In the genomic region with DNA sequence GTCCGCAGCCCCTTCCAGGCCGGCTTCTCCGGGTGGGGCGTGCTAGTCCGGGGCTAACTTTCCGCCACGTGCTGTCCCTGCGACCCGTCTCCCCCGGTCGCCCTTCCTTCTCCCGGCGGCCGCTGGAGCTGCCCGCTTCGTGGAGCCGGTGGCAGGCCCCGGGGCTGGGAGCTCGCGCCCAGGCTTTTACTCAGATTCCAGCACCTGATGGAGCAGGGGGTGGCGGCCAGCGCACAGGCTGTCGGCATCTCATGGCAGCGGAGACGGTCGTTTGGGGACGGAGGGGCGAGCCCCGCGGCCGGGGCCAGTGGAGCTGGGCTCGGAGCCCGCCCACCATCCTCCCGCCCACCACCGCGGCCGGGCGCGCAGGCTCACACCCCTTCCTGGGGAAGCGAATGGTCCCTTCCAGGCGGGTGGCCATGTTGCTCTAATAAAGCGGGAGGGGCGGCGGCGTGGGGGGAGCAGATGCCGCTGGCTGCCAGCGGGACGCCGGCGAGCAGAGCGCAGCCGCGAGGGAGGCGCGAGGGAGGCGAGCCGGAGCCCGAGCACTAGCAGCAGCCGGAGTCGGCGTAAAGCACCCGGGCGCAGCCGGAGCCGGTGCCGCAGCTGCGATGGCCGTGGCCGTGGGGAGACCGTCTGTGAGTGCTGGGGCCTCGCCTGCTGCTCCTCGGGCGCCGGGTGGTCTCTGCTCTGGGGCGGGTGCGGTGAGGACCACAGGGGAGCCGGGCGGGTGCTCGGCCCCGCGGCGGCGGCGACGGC, we compare ENCODE assay signal across 1 cellular context.
A peak's percentile ranks its signal among the peaks of the same experiment; 100 is the strongest.
TF ChIP-seq lines count a peak whose summit lies in the region.

A gene (plus strand): TSS at position 460 of the 759 bp plus-strand sequence. CDS start 152 bp downstream, at position 612.

TF ChIP-seq in K562, 482 proteins besides CTCF, POLR2A, EP300 and RAD21 (continued from another document and continues in another):
- TF ChIP-seq, protein P1, sequence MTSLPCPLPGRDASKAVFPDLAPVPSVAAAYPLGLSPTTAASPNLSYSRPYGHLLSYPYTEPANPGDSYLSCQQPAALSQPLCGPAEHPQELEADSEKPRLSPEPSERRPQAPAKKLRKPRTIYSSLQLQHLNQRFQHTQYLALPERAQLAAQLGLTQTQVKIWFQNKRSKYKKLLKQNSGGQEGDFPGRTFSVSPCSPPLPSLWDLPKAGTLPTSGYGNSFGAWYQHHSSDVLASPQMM (CRISPR knock-in tag; IDR thresholded peaks at IDR 0.05): no peak
- TF ChIP-seq NONO (IDR thresholded peaks at IDR 0.05; ENCODE audit: low read depth in 2 of 2, low read length in 1 of 2) (peak; percentile 94 to 99), MAFF (IDR thresholded peaks at IDR 0.05; ENCODE audit: low read length) (no peak), STAT5B (CRISPR knock-in tag; IDR thresholded peaks at IDR 0.05) (no peak), HDAC8 (tag; IDR thresholded peaks at IDR 0.05) (no peak), EGR1 (conservative IDR thresholded peaks at IDR 0.05) (peak; percentile 90), ZFX (CRISPR knock-in tag; IDR thresholded peaks at IDR 0.05) (peak; percentile 58), ZNF143 (CRISPR knock-in tag; IDR thresholded peaks at IDR 0.05) (0 out of 2 replicates have a peak, but pooled peaks have one; percentile 49), HDAC6 (IDR thresholded peaks at IDR 0.05; ENCODE audit: low read depth, low read length) (no peak), ASH1L (IDR thresholded peaks at IDR 0.05; ENCODE audit: borderline replicate concordance, low read depth, partially characterized antibody) (no peak), NR4A1 (CRISPR knock-in tag; IDR thresholded peaks at IDR 0.05) (no peak), NR4A1 (tag; IDR thresholded peaks at IDR 0.05) (no peak), MECOM (CRISPR knock-in tag; IDR thresholded peaks at IDR 0.05) (no peak), PHB2 (IDR thresholded peaks at IDR 0.05; ENCODE audit: low read depth) (no peak), ATF7 (IDR thresholded peaks at IDR 0.05) (peak; percentile 96), CHD4 (IDR thresholded peaks at IDR 0.05; ENCODE audit: insufficient read depth, insufficient replicate concordance, low read depth, low read length, poor library complexity, severe bottlenecking) (no peak), MYBL2 (IDR thresholded peaks at IDR 0.05; ENCODE audit: low read depth) (no peak), MYBL2 (CRISPR knock-in tag; IDR thresholded peaks at IDR 0.05; ENCODE audit: borderline replicate concordance) (no peak), POLR2AphosphoS2 (IDR thresholded peaks at IDR 0.05; ENCODE audit: low read length) (no peak), TAF15 (IDR thresholded peaks at IDR 0.05; ENCODE audit: low read depth, low read length) (no peak), ZSCAN32 (CRISPR knock-in tag; IDR thresholded peaks at IDR 0.05) (no peak), HDAC2 (IDR thresholded peaks at IDR 0.05) (no peak), FOXA3 (CRISPR knock-in tag; conservative IDR thresholded peaks at IDR 0.05 in 1 of 2, IDR thresholded peaks at IDR 0.05 in 1 of 2) (no peak), MBD2 (IDR thresholded peaks at IDR 0.05; ENCODE audit: borderline replicate concordance, low read depth) (peak; percentile 81; the same call in 1 of the 2 replicates), JUNB (CRISPR knock-in tag; conservative IDR thresholded peaks at IDR 0.05) (no peak), RB1 (IDR thresholded peaks at IDR 0.05; ENCODE audit: low read depth) (no peak), FOXJ3 (CRISPR knock-in tag; IDR thresholded peaks at IDR 0.05) (no peak), SMARCA4 (IDR thresholded peaks at IDR 0.05) (no peak), ZKSCAN8 (CRISPR knock-in tag; IDR thresholded peaks at IDR 0.05) (no peak)
- TF ChIP-seq, protein P2, sequence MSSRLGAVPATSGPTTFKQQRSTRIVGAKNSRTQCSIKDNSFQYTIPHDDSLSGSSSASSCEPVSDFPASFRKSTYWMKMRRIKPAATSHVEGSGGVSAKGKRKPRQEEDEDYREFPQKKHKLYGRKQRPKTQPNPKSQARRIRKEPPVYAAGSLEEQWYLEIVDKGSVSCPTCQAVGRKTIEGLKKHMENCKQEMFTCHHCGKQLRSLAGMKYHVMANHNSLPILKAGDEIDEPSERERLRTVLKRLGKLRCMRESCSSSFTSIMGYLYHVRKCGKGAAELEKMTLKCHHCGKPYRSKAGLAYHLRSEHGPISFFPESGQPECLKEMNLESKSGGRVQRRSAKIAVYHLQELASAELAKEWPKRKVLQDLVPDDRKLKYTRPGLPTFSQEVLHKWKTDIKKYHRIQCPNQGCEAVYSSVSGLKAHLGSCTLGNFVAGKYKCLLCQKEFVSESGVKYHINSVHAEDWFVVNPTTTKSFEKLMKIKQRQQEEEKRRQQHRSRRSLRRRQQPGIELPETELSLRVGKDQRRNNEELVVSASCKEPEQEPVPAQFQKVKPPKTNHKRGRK (tag; IDR thresholded peaks at IDR 0.05): no peak
- TF ChIP-seq, protein P3, sequence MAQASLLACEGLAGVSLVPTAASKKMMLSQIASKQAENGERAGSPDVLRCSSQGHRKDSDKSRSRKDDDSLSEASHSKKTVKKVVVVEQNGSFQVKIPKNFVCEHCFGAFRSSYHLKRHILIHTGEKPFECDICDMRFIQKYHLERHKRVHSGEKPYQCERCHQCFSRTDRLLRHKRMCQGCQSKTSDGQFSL (CRISPR knock-in tag; IDR thresholded peaks at IDR 0.05): peak; percentile 99
- TF ChIP-seq, protein P3 (tag; IDR thresholded peaks at IDR 0.05): peak in 1 of 2 experiments; percentile 95; a peak in 2 of 4 replicates
- TF ChIP-seq, protein P4, sequence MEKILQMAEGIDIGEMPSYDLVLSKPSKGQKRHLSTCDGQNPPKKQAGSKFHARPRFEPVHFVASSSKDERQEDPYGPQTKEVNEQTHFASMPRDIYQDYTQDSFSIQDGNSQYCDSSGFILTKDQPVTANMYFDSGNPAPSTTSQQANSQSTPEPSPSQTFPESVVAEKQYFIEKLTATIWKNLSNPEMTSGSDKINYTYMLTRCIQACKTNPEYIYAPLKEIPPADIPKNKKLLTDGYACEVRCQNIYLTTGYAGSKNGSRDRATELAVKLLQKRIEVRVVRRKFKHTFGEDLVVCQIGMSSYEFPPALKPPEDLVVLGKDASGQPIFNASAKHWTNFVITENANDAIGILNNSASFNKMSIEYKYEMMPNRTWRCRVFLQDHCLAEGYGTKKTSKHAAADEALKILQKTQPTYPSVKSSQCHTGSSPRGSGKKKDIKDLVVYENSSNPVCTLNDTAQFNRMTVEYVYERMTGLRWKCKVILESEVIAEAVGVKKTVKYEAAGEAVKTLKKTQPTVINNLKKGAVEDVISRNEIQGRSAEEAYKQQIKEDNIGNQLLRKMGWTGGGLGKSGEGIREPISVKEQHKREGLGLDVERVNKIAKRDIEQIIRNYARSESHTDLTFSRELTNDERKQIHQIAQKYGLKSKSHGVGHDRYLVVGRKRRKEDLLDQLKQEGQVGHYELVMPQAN (IDR thresholded peaks at IDR 0.05; ENCODE audit: borderline replicate concordance): peak; percentile 20; the same call in 1 of the 2 replicates
- TF ChIP-seq, protein P5, sequence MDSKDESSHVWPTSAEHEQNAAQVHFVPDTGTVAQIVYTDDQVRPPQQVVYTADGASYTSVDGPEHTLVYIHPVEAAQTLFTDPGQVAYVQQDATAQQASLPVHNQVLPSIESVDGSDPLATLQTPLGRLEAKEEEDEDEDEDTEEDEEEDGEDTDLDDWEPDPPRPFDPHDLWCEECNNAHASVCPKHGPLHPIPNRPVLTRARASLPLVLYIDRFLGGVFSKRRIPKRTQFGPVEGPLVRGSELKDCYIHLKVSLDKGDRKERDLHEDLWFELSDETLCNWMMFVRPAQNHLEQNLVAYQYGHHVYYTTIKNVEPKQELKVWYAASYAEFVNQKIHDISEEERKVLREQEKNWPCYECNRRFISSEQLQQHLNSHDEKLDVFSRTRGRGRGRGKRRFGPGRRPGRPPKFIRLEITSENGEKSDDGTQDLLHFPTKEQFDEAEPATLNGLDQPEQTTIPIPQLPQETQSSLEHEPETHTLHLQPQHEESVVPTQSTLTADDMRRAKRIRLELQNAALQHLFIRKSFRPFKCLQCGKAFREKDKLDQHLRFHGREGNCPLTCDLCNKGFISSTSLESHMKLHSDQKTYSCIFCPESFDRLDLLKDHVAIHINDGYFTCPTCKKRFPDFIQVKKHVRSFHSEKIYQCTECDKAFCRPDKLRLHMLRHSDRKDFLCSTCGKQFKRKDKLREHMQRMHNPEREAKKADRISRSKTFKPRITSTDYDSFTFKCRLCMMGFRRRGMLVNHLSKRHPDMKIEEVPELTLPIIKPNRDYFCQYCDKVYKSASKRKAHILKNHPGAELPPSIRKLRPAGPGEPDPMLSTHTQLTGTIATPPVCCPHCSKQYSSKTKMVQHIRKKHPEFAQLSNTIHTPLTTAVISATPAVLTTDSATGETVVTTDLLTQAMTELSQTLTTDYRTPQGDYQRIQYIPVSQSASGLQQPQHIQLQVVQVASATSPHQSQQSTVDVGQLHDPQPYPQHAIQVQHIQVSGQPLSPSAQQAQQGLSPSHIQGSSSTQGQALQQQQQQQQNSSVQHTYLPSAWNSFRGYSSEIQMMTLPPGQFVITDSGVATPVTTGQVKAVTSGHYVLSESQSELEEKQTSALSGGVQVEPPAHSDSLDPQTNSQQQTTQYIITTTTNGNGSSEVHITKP (IDR thresholded peaks at IDR 0.05; ENCODE audit: partially characterized antibody): peak; percentile 99
- TF ChIP-seq, protein P6, sequence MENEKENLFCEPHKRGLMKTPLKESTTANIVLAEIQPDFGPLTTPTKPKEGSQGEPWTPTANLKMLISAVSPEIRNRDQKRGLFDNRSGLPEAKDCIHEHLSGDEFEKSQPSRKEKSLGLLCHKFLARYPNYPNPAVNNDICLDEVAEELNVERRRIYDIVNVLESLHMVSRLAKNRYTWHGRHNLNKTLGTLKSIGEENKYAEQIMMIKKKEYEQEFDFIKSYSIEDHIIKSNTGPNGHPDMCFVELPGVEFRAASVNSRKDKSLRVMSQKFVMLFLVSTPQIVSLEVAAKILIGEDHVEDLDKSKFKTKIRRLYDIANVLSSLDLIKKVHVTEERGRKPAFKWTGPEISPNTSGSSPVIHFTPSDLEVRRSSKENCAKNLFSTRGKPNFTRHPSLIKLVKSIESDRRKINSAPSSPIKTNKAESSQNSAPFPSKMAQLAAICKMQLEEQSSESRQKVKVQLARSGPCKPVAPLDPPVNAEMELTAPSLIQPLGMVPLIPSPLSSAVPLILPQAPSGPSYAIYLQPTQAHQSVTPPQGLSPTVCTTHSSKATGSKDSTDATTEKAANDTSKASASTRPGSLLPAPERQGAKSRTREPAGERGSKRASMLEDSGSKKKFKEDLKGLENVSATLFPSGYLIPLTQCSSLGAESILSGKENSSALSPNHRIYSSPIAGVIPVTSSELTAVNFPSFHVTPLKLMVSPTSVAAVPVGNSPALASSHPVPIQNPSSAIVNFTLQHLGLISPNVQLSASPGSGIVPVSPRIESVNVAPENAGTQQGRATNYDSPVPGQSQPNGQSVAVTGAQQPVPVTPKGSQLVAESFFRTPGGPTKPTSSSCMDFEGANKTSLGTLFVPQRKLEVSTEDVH (IDR thresholded peaks at IDR 0.05; ENCODE audit: low read depth, partially characterized antibody): no peak
- TF ChIP-seq, protein P7, sequence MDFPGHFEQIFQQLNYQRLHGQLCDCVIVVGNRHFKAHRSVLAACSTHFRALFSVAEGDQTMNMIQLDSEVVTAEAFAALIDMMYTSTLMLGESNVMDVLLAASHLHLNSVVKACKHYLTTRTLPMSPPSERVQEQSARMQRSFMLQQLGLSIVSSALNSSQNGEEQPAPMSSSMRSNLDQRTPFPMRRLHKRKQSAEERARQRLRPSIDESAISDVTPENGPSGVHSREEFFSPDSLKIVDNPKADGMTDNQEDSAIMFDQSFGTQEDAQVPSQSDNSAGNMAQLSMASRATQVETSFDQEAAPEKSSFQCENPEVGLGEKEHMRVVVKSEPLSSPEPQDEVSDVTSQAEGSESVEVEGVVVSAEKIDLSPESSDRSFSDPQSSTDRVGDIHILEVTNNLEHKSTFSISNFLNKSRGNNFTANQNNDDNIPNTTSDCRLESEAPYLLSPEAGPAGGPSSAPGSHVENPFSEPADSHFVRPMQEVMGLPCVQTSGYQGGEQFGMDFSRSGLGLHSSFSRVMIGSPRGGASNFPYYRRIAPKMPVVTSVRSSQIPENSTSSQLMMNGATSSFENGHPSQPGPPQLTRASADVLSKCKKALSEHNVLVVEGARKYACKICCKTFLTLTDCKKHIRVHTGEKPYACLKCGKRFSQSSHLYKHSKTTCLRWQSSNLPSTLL (IDR thresholded peaks at IDR 0.05): no peak
- TF ChIP-seq, protein P8, sequence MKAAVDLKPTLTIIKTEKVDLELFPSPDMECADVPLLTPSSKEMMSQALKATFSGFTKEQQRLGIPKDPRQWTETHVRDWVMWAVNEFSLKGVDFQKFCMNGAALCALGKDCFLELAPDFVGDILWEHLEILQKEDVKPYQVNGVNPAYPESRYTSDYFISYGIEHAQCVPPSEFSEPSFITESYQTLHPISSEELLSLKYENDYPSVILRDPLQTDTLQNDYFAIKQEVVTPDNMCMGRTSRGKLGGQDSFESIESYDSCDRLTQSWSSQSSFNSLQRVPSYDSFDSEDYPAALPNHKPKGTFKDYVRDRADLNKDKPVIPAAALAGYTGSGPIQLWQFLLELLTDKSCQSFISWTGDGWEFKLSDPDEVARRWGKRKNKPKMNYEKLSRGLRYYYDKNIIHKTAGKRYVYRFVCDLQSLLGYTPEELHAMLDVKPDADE (conservative IDR thresholded peaks at IDR 0.05; ENCODE audit: control insufficient read depth, low read depth, low read length): peak; percentile 57; the same call in 1 of the 2 replicates
- TF ChIP-seq, protein P9, sequence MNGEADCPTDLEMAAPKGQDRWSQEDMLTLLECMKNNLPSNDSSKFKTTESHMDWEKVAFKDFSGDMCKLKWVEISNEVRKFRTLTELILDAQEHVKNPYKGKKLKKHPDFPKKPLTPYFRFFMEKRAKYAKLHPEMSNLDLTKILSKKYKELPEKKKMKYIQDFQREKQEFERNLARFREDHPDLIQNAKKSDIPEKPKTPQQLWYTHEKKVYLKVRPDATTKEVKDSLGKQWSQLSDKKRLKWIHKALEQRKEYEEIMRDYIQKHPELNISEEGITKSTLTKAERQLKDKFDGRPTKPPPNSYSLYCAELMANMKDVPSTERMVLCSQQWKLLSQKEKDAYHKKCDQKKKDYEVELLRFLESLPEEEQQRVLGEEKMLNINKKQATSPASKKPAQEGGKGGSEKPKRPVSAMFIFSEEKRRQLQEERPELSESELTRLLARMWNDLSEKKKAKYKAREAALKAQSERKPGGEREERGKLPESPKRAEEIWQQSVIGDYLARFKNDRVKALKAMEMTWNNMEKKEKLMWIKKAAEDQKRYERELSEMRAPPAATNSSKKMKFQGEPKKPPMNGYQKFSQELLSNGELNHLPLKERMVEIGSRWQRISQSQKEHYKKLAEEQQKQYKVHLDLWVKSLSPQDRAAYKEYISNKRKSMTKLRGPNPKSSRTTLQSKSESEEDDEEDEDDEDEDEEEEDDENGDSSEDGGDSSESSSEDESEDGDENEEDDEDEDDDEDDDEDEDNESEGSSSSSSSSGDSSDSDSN (IDR thresholded peaks at IDR 0.05; ENCODE audit: borderline replicate concordance in 1 of 2, low read depth in 2 of 2, low read length in 2 of 2): peak; percentile 57 to 83; a peak in 2 of 4 replicates
- TF ChIP-seq, protein P10, sequence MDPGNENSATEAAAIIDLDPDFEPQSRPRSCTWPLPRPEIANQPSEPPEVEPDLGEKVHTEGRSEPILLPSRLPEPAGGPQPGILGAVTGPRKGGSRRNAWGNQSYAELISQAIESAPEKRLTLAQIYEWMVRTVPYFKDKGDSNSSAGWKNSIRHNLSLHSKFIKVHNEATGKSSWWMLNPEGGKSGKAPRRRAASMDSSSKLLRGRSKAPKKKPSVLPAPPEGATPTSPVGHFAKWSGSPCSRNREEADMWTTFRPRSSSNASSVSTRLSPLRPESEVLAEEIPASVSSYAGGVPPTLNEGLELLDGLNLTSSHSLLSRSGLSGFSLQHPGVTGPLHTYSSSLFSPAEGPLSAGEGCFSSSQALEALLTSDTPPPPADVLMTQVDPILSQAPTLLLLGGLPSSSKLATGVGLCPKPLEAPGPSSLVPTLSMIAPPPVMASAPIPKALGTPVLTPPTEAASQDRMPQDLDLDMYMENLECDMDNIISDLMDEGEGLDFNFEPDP (CRISPR knock-in tag; IDR thresholded peaks at IDR 0.05): no peak
